14 cellular contexts compared by ENCODE assay signal in the genomic region with DNA sequence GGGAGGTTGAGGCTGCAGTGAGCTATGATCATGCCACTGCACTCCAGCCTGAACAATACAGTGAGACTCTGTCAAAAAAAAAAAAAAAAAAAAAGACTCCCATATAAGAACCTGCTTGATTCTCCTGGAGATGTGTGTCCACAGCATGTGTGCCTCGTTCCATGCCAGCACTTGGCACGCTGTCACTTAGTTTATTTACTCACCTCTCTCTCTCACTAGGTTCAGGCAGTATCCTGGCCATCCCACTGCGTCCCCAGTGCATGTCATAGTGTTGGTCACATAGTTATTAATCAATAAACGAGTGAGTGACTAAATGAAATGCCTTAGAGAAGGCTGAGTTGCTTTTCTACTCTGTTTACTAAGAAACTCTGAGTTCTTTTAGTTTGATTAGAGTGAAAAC.
A peak's percentile ranks its signal among the peaks of the same experiment; 100 is the strongest.
DNase-seq lines count a peak whose midpoint lies in the region; ATAC-seq and TF ChIP-seq lines count a peak whose summit lies in the region.
"Had no signal": no experiment of that assay in that cellular context is flagged by ENCODE, and none has a peak within 500 bp of the region (broad histone marks: within the 10 kb centered on the region; RNA-seq: fewer than 3 reads in every experiment).

No MANE protein-coding gene starts in this region.

- ATAC-seq in GM18519 (IDR thresholded peaks at IDR 0.05; ENCODE audit: low FRiP score, unreplicated experiment): no peak
- ATAC-seq: GM23338 had no signal

- no peak overlapping the region for H3K4me3 ChIP-seq in LNCaP clone FGC (ENCODE audit: low read depth, low read length)
- H3K4me3 ChIP-seq: BLaER1 treated with 17β-estradiol and CSF1 and Interleukin-3, amounts not matched to agents 10 nM and 100 nM; GM23338 had no signal

- no peak for TF ChIP-seq CTCF in LNCaP clone FGC (IDR thresholded peaks at IDR 0.05; ENCODE audit: control insufficient read depth, extremely low read depth, insufficient read depth)

- DNase-seq in NCI-H1694 treated with DMSO at 0.1 percent for 48 hours (lab: John Stamatoyannopoulos, UW) (peak; percentile 49), NCI-H1694 (lab: John Stamatoyannopoulos, UW) (no peak), LNCaP clone FGC (ENCODE audit: low read depth) (peak; percentile 96), NCI-H446 (lab: John Stamatoyannopoulos, UW) (peak; percentile 43 to 67), kidney tubule cell (ENCODE audit: low spot score) (peak; percentile 7), globus pallidus (ENCODE audit: low spot score) (no peak), GM19240 (ENCODE audit: insufficient read length, low spot score) (no peak)
- DNase-seq: NCI-H1930; NCI-H510A; NK-92 treated with Interleukin-12 subunit alpha and Interleukin-12 subunit beta, amount 100 ng/mL, for 24 hours; OCI-M1 had no signal

Comparison
In these comparisons a context has a peak if more than half of its experiments do, and no peak if none do; other contexts are left out.
1. DNase-seq: peak in NCI-H1694 treated with DMSO at 0.1 percent for 48 hours (single experiment), LNCaP clone FGC (single experiment), NCI-H446 (2 of 2) and kidney tubule cell (single experiment); none in NCI-H1694 (single experiment), globus pallidus (single experiment) and GM19240 (single experiment).